23 cellular contexts compared by ENCODE assay signal in genomic region chr1:181116819-181117390, GRCh38. TPM values are rescaled to one million over a fixed set of nuclear protein-coding genes. Genes with fewer than 3 reads are reported as not detected.
DNase-seq lines count a peak whose midpoint lies in the region; ATAC-seq, FAIRE-seq and TF ChIP-seq lines count a peak whose summit lies in the region.
"Had no signal": no experiment of that assay in that cellular context is flagged by ENCODE, and none has a peak within 500 bp of the region (broad histone marks: within the 10 kb centered on the region; RNA-seq: fewer than 3 reads in every experiment).

No MANE protein-coding gene starts in this region.

- H3K4me1 ChIP-seq in A549 (peaks cover 88% of the 10 kb centered on the region), Panc1 (ENCODE audit: control insufficient read depth, insufficient read depth, low read length) (peaks cover 54% of the 10 kb centered on the region), esophagus squamous epithelium (peaks cover 35 to 100% (median 57%) of the 10 kb centered on the region in 3 donors)

- intact Hi-C loops in Panc1 (cut with micrococcal nuclease; ENCODE audit: unreplicated experiment) = no loop called here
- intact Hi-C loops in esophagus squamous epithelium (cut with DNase I) = no loop called here
- intact Hi-C loops in activated CD4-positive, alpha-beta T cell treated with anti-CD3 and anti-CD28 coated beads, Interleukin-2, amount 10 ng/mL, durations not matched to agents 24 days and 14 days (cut with micrococcal nuclease) = no loop called here

- BruUV-seq in Panc1 (replicated peaks; lab: Mats Ljungman, UMichigan) = no TSS peak

- peaks cover 32% of the 10 kb centered on the region for H3K4me1 Mint-ChIP-seq in progenitor cell of endocrine pancreas (ENCODE audit: low read depth)
- peaks cover 8% of the 10 kb centered on the region for H3K4me1 Mint-ChIP-seq in activated CD4-positive, alpha-beta T cell treated with anti-CD3 and anti-CD28 coated beads, Interleukin-2, amount 10 ng/mL, durations not matched to agents 24 days and 14 days
- H3K4me1 Mint-ChIP-seq in natural killer cell treated with Interleukin-12 subunit alpha and Interleukin-12 subunit beta and Interleukin-15 and Interleukin-18, amount 100 ng/mL, for 72 hours (ENCODE audit: low read depth in 2 of 2) = peaks cover 6 to 23% of the 10 kb centered on the region in 2 donors

- in situ Hi-C loops in Panc1 (cut with HindIII; ENCODE audit: low pct_unique_long_range_greater_than_20kb, low sequenced_read_pairs) = no loop called here

- CTCF ChIA-PET in A549 (lab: Yijun Ruan, JAX) (interaction anchor here (0.6 to 48.3 kb wide), 5 partner anchors 10 to 254 kb away, joined by 4 to 774 read pairs (median 11); no protein-coding TSS in a partner anchor), Panc1 (lab: Charles Lee) (interaction anchor here (0.5 to 1.7 kb wide), 2 partner anchors 25 to 224 kb away, joined by 3 to 6 read pairs; no protein-coding TSS in a partner anchor)

- no peak for TF ChIP-seq CTCF in A549 (IDR thresholded peaks at IDR 0.05)
- TF ChIP-seq CTCF in Panc1 (IDR thresholded peaks at IDR 0.05) = no peak
- TF ChIP-seq CTCF in esophagus squamous epithelium (IDR thresholded peaks at IDR 0.05) = no peak
- TF ChIP-seq CTCF in progenitor cell of endocrine pancreas (IDR thresholded peaks at IDR 0.05; ENCODE audit: unreplicated experiment) = no peak
- no peak for TF ChIP-seq CTCF in WERI-Rb-1 (IDR thresholded peaks at IDR 0.05; ENCODE audit: low read depth, low read length)

- H3K9me3 ChIP-seq in A549 (0 out of 3 replicates have a peak, but pooled peaks cover 3% of the 10 kb centered on the region), Panc1 (ENCODE audit: control insufficient read depth, insufficient read depth, low read depth, low read length) (no peaks in the 10 kb centered on the region), esophagus squamous epithelium (no peaks in the 10 kb centered on the region), WERI-Rb-1 (ENCODE audit: severe bottlenecking) (no peaks in the 10 kb centered on the region)
- H3K9me3 ChIP-seq: BLaER1, tibial nerve had no signal

- peak overlapping the region; percentile 0 for H3K27ac Mint-ChIP-seq in progenitor cell of endocrine pancreas
- H3K27ac Mint-ChIP-seq in activated CD4-positive, alpha-beta T cell treated with anti-CD3 and anti-CD28 coated beads, Interleukin-2, amount 10 ng/mL, durations not matched to agents 24 days and 14 days = no peak overlapping the region
- H3K27ac Mint-ChIP-seq in natural killer cell treated with Interleukin-12 subunit alpha and Interleukin-12 subunit beta and Interleukin-15 and Interleukin-18, amount 100 ng/mL, for 72 hours = no peak overlapping the region
- H3K27ac Mint-ChIP-seq: memory B cell had no signal

- peaks cover 14% of the 10 kb centered on the region for H3K27me3 Mint-ChIP-seq in progenitor cell of endocrine pancreas
- H3K27me3 Mint-ChIP-seq in activated CD4-positive, alpha-beta T cell treated with anti-CD3 and anti-CD28 coated beads, Interleukin-2, amount 10 ng/mL, durations not matched to agents 24 days and 14 days = peaks cover 9% of the 10 kb centered on the region
- peaks cover 0 to 5% of the 10 kb centered on the region in 2 donors for H3K27me3 Mint-ChIP-seq in natural killer cell treated with Interleukin-12 subunit alpha and Interleukin-12 subunit beta and Interleukin-15 and Interleukin-18, amount 100 ng/mL, for 72 hours
- H3K27me3 Mint-ChIP-seq: memory B cell, naive B cell had no signal

- no peaks in the 10 kb centered on the region for H3K36me3 Mint-ChIP-seq in progenitor cell of endocrine pancreas (ENCODE audit: insufficient read depth)
- H3K36me3 Mint-ChIP-seq in activated CD4-positive, alpha-beta T cell treated with anti-CD3 and anti-CD28 coated beads, Interleukin-2, amount 10 ng/mL, durations not matched to agents 24 days and 14 days (ENCODE audit: low read depth) = no peaks in the 10 kb centered on the region
- H3K36me3 Mint-ChIP-seq in natural killer cell treated with Interleukin-12 subunit alpha and Interleukin-12 subunit beta and Interleukin-15 and Interleukin-18, amount 100 ng/mL, for 72 hours = no peaks in the 10 kb centered on the region
- H3K36me3 Mint-ChIP-seq: memory B cell, naive B cell had no signal

- POLR2A ChIA-PET in A549 (lab: Yijun Ruan, JAX) (interaction anchor here (0.6 to 1.6 kb wide), 6 partner anchors 9 to 41 kb away, joined by 3 to 10 read pairs (median 6); no protein-coding TSS in a partner anchor), Panc1 (lab: Charles Lee) (interaction anchor here (0.9 kb wide), 1 partner anchor 12 kb away, joined by 4 read pairs; no protein-coding TSS in a partner anchor)

- H3K4me3 ChIP-seq in A549 = no peak overlapping the region
- no peak overlapping the region for H3K4me3 ChIP-seq in Panc1 (ENCODE audit: low read depth in 2 of 2, low read length in 2 of 2)
- H3K4me3 ChIP-seq in esophagus squamous epithelium = no peak overlapping the region
- no peak overlapping the region for H3K4me3 ChIP-seq in WERI-Rb-1 (ENCODE audit: low read depth, low read length)
- H3K4me3 ChIP-seq: BLaER1, tibial nerve had no signal

- H3K27me3 ChIP-seq in Panc1 (ENCODE audit: control insufficient read depth, insufficient read depth, low read length) (no peaks in the 10 kb centered on the region), esophagus squamous epithelium (no peaks in the 10 kb centered on the region), WERI-Rb-1 (ENCODE audit: insufficient read depth, low read depth, severe bottlenecking) (no peaks in the 10 kb centered on the region)
- H3K27me3 ChIP-seq: BLaER1, tibial nerve had no signal

- FAIRE-seq in A549 (lab: Jason Lieb, UNC) = no peak
- FAIRE-seq: G401.6, islet of Langerhans had no signal

- H3K27ac ChIP-seq in A549 (peak overlapping the region; percentile 64 to 98), Panc1 (ENCODE audit: low read length) (peak overlapping the region; percentile 76), esophagus squamous epithelium (peak overlapping the region; percentile 71 to 91 (median 84)), WERI-Rb-1 (no peak overlapping the region)
- H3K27ac ChIP-seq: BLaER1 had no signal

- ATAC-seq in A549 (no peak), Panc1 (no peak)
- no peak for ATAC-seq in natural killer cell treated with Interleukin-12 subunit alpha and Interleukin-12 subunit beta and Interleukin-15 and Interleukin-18, amount 100 ng/mL, for 72 hours

- H3K9me3 Mint-ChIP-seq in progenitor cell of endocrine pancreas (ENCODE audit: low read depth) = no peaks in the 10 kb centered on the region
- H3K9me3 Mint-ChIP-seq in activated CD4-positive, alpha-beta T cell treated with anti-CD3 and anti-CD28 coated beads, Interleukin-2, amount 10 ng/mL, durations not matched to agents 24 days and 14 days = no peaks in the 10 kb centered on the region
- H3K9me3 Mint-ChIP-seq in natural killer cell treated with Interleukin-12 subunit alpha and Interleukin-12 subunit beta and Interleukin-15 and Interleukin-18, amount 100 ng/mL, for 72 hours = no peaks in the 10 kb centered on the region
- H3K9me3 Mint-ChIP-seq: memory B cell, naive B cell had no signal

- no peak for TF ChIP-seq EP300 in A549 (IDR thresholded peaks at IDR 0.05)

- H3K36me3 ChIP-seq in Panc1 (ENCODE audit: control insufficient read depth, insufficient read depth, low read length) (no peaks in the 10 kb centered on the region), esophagus squamous epithelium (no peaks in the 10 kb centered on the region), WERI-Rb-1 (no peaks in the 10 kb centered on the region)
- H3K36me3 ChIP-seq: BLaER1, tibial nerve had no signal

- no peak for TF ChIP-seq RAD21 in A549 (conservative IDR thresholded peaks at IDR 0.05 in 1 of 2, IDR thresholded peaks at IDR 0.05 in 1 of 2)

- no peak for TF ChIP-seq POLR2A in A549 (IDR thresholded peaks at IDR 0.05; ENCODE audit: low read length)
- no peak for TF ChIP-seq POLR2A in esophagus squamous epithelium (IDR thresholded peaks at IDR 0.05)

- H3K4me3 Mint-ChIP-seq in progenitor cell of endocrine pancreas (ENCODE audit: low read depth) = no peak overlapping the region
- no peak overlapping the region for H3K4me3 Mint-ChIP-seq in activated CD4-positive, alpha-beta T cell treated with anti-CD3 and anti-CD28 coated beads, Interleukin-2, amount 10 ng/mL, durations not matched to agents 24 days and 14 days
- H3K4me3 Mint-ChIP-seq in natural killer cell treated with Interleukin-12 subunit alpha and Interleukin-12 subunit beta and Interleukin-15 and Interleukin-18, amount 100 ng/mL, for 72 hours = no peak overlapping the region
- H3K4me3 Mint-ChIP-seq: memory B cell, naive B cell had no signal

- H3K4me2 ChIP-seq in A549 = peak overlapping the region; percentile 40; the same call in 2 of the 3 replicates
- H3K4me2 ChIP-seq: BLaER1 had no signal

- WGBS in A549 (ENCODE audit: missing lambda C conversion rate) = 52% methylated on average over 3 of the region's 3 CpGs
- WGBS in esophagus squamous epithelium, 2 donors = 60 to 75% methylated on average over 2 to 3 of the region's 3 CpGs

- DNase-seq in A549 (ENCODE audit: low read depth in 1 of 2, low spot score in 1 of 2) = no peak
- DNase-seq in Panc1 (ENCODE audit: low read depth, low spot score) = no peak
- no peak for DNase-seq in esophagus squamous epithelium (lab: John Stamatoyannopoulos, UW)
- DNase-seq in progenitor cell of endocrine pancreas (ENCODE audit: low spot score, unreplicated experiment) = no peak
- DNase-seq in WERI-Rb-1 = no peak
- no peak for DNase-seq in activated CD4-positive, alpha-beta T cell treated with anti-CD3 and anti-CD28 coated beads, Interleukin-2, amount 10 ng/mL, durations not matched to agents 24 days and 14 days
- no peak for DNase-seq in Kasumi-1 (lab: John Stamatoyannopoulos, UW)
- DNase-seq in natural killer cell treated with Interleukin-12 subunit alpha and Interleukin-12 subunit beta and Interleukin-15 and Interleukin-18, amount 100 ng/mL, for 72 hours (ENCODE audit: low spot score) = no peak
- DNase-seq: activated CD4-positive, alpha-beta T cell treated with anti-CD3 and anti-CD28 coated beads, Interleukin-2, amount 50 U/mL, for 1 hour; activated CD8-positive, alpha-beta memory T cell treated with anti-CD3 and anti-CD28 coated beads, Interleukin-2, amount 50 U/mL, for 48 hours; activated effector memory CD4-positive, alpha-beta T cell treated with Interleukin-2 at 50 U/mL for 16 hours; naive B cell; NCI-H1930; posterior cingulate gyrus; SIG-M5; stimulated activated CD4-positive, alpha-beta T cell treated with anti-CD3 and anti-CD28 coated beads, Interleukin-2, amount 100 ng/mL, for 24 hours; stimulated activated naive CD4-positive, alpha-beta T cell treated with Interleukin-2 at 50 U/mL for 16 hours; T-helper 1 cell had no signal

RNA-seq across cellular contexts. Expression of gene IER5, which starts 28.4 kb away (rescaled TPM):
- 21.2 and 26.8 TPM in 2 replicates for polyA plus RNA-seq in A549 (2011; rRNA removed)
- polyA plus RNA-seq in A549 (2012; cell fraction: cytosol; rRNA removed) = 26.3 and 34.1 TPM in 2 replicates
- 60.6 and 73.2 TPM in 2 replicates for polyA plus RNA-seq in A549 (2012; cell fraction: nucleus; rRNA removed)
- 40.2 to 43.4 TPM (median 40.5 TPM) in 3 replicates for polyA plus RNA-seq in A549 (2017; fragmentation: RNase III; extraction: RNeasy Plus Mini Kit Qiagen cat#74134 plus additional on column Dnase treatment)
- polyA minus RNA-seq in A549 (2011; rRNA and poly(A)+ RNA removed) = 20.8 and 29.5 TPM in 2 replicates
- 20.4 TPM for total RNA-seq in Panc1 (2021; ENCODE audit: unreplicated experiment)
- polyA plus RNA-seq in Panc1 (2012; ENCODE audit: insufficient read length) = 14.2 TPM
- 10 to 100 TPM; 21.6 to 40.6 (median 26.5) TPM for total RNA-seq in esophagus squamous epithelium
- 1.7 and 2.3 TPM in 2 replicates for total RNA-seq in progenitor cell of endocrine pancreas
- total RNA-seq in activated CD4-positive, alpha-beta T cell treated with anti-CD3 and anti-CD28 coated beads, Interleukin-2, amount 10 ng/mL, durations not matched to agents 24 days and 14 days = 48.3 and 48.6 TPM in 2 replicates
- total RNA-seq in natural killer cell treated with Interleukin-12 subunit alpha and Interleukin-12 subunit beta and Interleukin-15 and Interleukin-18, amount 100 ng/mL, for 72 hours = 10 to 100 TPM; 57.1 to 91.7 TPM
